Comparison of ENCODE assay signal across 8 cellular contexts in genomic region chr13:44273991-44274810, GRCh38.
A peak's percentile ranks its signal among the peaks of the same experiment; 100 is the strongest.
DNase-seq lines count a peak whose midpoint lies in the region; ATAC-seq and TF ChIP-seq lines count a peak whose summit lies in the region.

No MANE protein-coding gene starts in this region.

- peak; percentile 70 for DNase-seq in activated CD8-positive, alpha-beta memory T cell treated with anti-CD3 and anti-CD28 coated beads for 24 hours
- DNase-seq in activated CD8-positive, alpha-beta memory T cell treated with anti-CD3 and anti-CD28 coated beads, Interleukin-2, amount 50 U/mL, for 48 hours = no peak
- DNase-seq in RKO (ENCODE audit: low spot score) (peak; percentile 23), mucosa of descending colon (peak in 2 of 3 donors; percentile 30 to 41), NCI-H2081 (lab: John Stamatoyannopoulos, UW) (no peak), A673 (ENCODE audit: low spot score) (no peak)
- peak; percentile 77 for DNase-seq in central memory CD4-positive, alpha-beta T cell

- CTCF ChIA-PET in A673 (lab: Charles Lee) = no interaction called here

- H3K36me3 ChIP-seq in mucosa of descending colon (ENCODE audit: low read depth) (no peaks in the 10 kb centered on the region), A673 (ENCODE audit: insufficient read depth, low read length, poor library complexity, severe bottlenecking) (no peaks in the 10 kb centered on the region)

- ATAC-seq in HG02840 (IDR thresholded peaks at IDR 0.05; ENCODE audit: low FRiP score, unreplicated experiment) = peak; percentile 75
- peak; percentile 94 for ATAC-seq in mucosa of descending colon

- TF ChIP-seq CTCF in mucosa of descending colon (IDR thresholded peaks at IDR 0.05) (no peak), A673 (conservative IDR thresholded peaks at IDR 0.05; ENCODE audit: low read depth, low read length) (no peak)

- H3K9me3 ChIP-seq in mucosa of descending colon (no peaks in the 10 kb centered on the region), A673 (ENCODE audit: low read depth, low read length, poor library complexity, severe bottlenecking) (no peaks in the 10 kb centered on the region)

- no TSS peak for BruUV-seq in A673 (replicated peaks; lab: Mats Ljungman, UMichigan)

- H3K27ac ChIP-seq in A673 (ENCODE audit: low read depth, low read length, poor library complexity, severe bottlenecking) = no peak overlapping the region

- H3K4me1 ChIP-seq in mucosa of descending colon (ENCODE audit: low read depth) (peaks cover 3% of the 10 kb centered on the region), A673 (ENCODE audit: insufficient read depth, low read length, poor library complexity, severe bottlenecking) (no peaks in the 10 kb centered on the region)

- H3K4me3 ChIP-seq in mucosa of descending colon (no peak overlapping the region), A673 (ENCODE audit: low read depth, low read length, poor library complexity, severe bottlenecking) (no peak overlapping the region)

- H3K27me3 ChIP-seq in A673 (replicated peaks; ENCODE audit: insufficient read depth, low read depth, low read length, poor library complexity) = no peaks in the 10 kb centered on the region

- intact Hi-C loops in mucosa of descending colon (cut with DNase I, micrococcal nuclease) (no loop called here), A673 (cut with micrococcal nuclease; ENCODE audit: unreplicated experiment) (no loop called here)

- POLR2A ChIA-PET in A673 (lab: Charles Lee; ENCODE audit: low non-redundant PET) = no interaction called here

Comparison
In these comparisons a context has a peak if more than half of its experiments do, and no peak if none do; other contexts are left out.
1. DNase-seq: peak in activated CD8-positive, alpha-beta memory T cell treated with anti-CD3 and anti-CD28 coated beads for 24 hours (single experiment), RKO (single experiment), central memory CD4-positive, alpha-beta T cell (single experiment) and mucosa of descending colon (2 of 3); none in activated CD8-positive, alpha-beta memory T cell treated with anti-CD3 and anti-CD28 coated beads, Interleukin-2, amount 50 U/mL, for 48 hours (single experiment), NCI-H2081 (0 of 2) and A673 (single experiment).